ENCODE assay signal across 15 cellular contexts in genomic region chr12:110780448-110780847, GRCh38. TPM values are rescaled to one million over a fixed set of nuclear protein-coding genes. Genes with fewer than 3 reads are reported as not detected.
DNase-seq lines count a peak whose midpoint lies in the region; ATAC-seq and TF ChIP-seq lines count a peak whose summit lies in the region.
"Had no signal": no experiment of that assay in that cellular context is flagged by ENCODE, and none has a peak within 500 bp of the region (broad histone marks: within the 10 kb centered on the region; RNA-seq: fewer than 3 reads in every experiment).

No MANE protein-coding gene starts in this region.

- peak in 4 of 5 experiments; percentile 6 to 76 (median 28) for DNase-seq in T-helper 2 cell
- peak; percentile 39 for DNase-seq in activated T-cell treated with anti-CD3 and anti-CD28 coated beads, Interleukin-2, amount 50 U/mL, for 1 hour
- DNase-seq in left lung: no peak
- peak in 1 of 2 donors; percentile 62 for DNase-seq in stimulated activated effector memory CD8-positive, alpha-beta T cell treated with anti-CD3 and anti-CD28 coated beads, Interleukin-12 subunit alpha, Interleukin-12 subunit beta, amount 100 ng/mL, for 72 hours (ENCODE audit: low spot score in 2 of 2)
- DNase-seq in suprapubic skin (ENCODE audit: low spot score in 2 of 2): no peak
- no peak for DNase-seq in glutamatergic neuron
- DNase-seq: erythroblast, H9, NCI-H146, SHP77, stomach had no signal

- H3K27me3 ChIP-seq in left lung (no peaks in the 10 kb centered on the region), suprapubic skin (no peaks in the 10 kb centered on the region)
- H3K27me3 ChIP-seq: cardiac muscle cell, stomach had no signal

- WGBS in suprapubic skin: 66% methylated on average over 4 of the region's 4 CpGs

- peaks cover 4% of the 10 kb centered on the region for H3K27me3 Mint-ChIP-seq in glutamatergic neuron (ENCODE audit: unreplicated experiment)

- H3K36me3 ChIP-seq in left lung (no peaks in the 10 kb centered on the region), suprapubic skin (no peaks in the 10 kb centered on the region)
- H3K36me3 ChIP-seq: cardiac muscle cell, stomach had no signal

- no peak for TF ChIP-seq EP300 in suprapubic skin (IDR thresholded peaks at IDR 0.05)

- TF ChIP-seq CTCF in left lung (IDR thresholded peaks at IDR 0.05): no peak
- TF ChIP-seq CTCF in suprapubic skin (IDR thresholded peaks at IDR 0.05): no peak
- TF ChIP-seq CTCF in glutamatergic neuron (IDR thresholded peaks at IDR 0.05; ENCODE audit: partially characterized antibody, unreplicated experiment): no peak

- no peak overlapping the region for H3K4me3 ChIP-seq in left lung
- H3K4me3 ChIP-seq in suprapubic skin: no peak overlapping the region
- H3K4me3 ChIP-seq: cardiac muscle cell, stomach had no signal

- H3K27ac ChIP-seq in left lung (peak overlapping the region in 1 of 2 donors; percentile 36), suprapubic skin (no peak overlapping the region)
- H3K27ac ChIP-seq: cardiac muscle cell, stomach had no signal

- intact Hi-C loops in left lung (cut with DNase I): no loop called here

- no peaks in the 10 kb centered on the region for H3K9me3 Mint-ChIP-seq in stimulated activated effector memory CD8-positive, alpha-beta T cell treated with anti-CD3 and anti-CD28 coated beads, Interleukin-12 subunit alpha, Interleukin-12 subunit beta, amount 100 ng/mL, for 72 hours
- no peaks in the 10 kb centered on the region for H3K9me3 Mint-ChIP-seq in glutamatergic neuron (ENCODE audit: unreplicated experiment)
- H3K9me3 Mint-ChIP-seq: H9, IgD-negative memory B cell had no signal

- peak overlapping the region; percentile 60 for H3K27ac Mint-ChIP-seq in stimulated activated effector memory CD8-positive, alpha-beta T cell treated with anti-CD3 and anti-CD28 coated beads, Interleukin-12 subunit alpha, Interleukin-12 subunit beta, amount 100 ng/mL, for 72 hours
- H3K27ac Mint-ChIP-seq in glutamatergic neuron (ENCODE audit: unreplicated experiment): no peak overlapping the region

- H3K4me1 ChIP-seq in left lung (peaks cover 0 to 3% of the 10 kb centered on the region in 2 donors), suprapubic skin (no peaks in the 10 kb centered on the region)
- H3K4me1 ChIP-seq: stomach had no signal

- no peaks in the 10 kb centered on the region for H3K36me3 Mint-ChIP-seq in stimulated activated effector memory CD8-positive, alpha-beta T cell treated with anti-CD3 and anti-CD28 coated beads, Interleukin-12 subunit alpha, Interleukin-12 subunit beta, amount 100 ng/mL, for 72 hours
- no peaks in the 10 kb centered on the region for H3K36me3 Mint-ChIP-seq in glutamatergic neuron (ENCODE audit: unreplicated experiment)
- H3K36me3 Mint-ChIP-seq: IgD-negative memory B cell had no signal

- ATAC-seq in left lung (peak; percentile 14), GM21528 (IDR thresholded peaks at IDR 0.05; ENCODE audit: low FRiP score, unreplicated experiment) (no peak), GM21447 (IDR thresholded peaks at IDR 0.05; ENCODE audit: unreplicated experiment) (no peak)
- ATAC-seq in stimulated activated effector memory CD8-positive, alpha-beta T cell treated with anti-CD3 and anti-CD28 coated beads, Interleukin-12 subunit alpha, Interleukin-12 subunit beta, amount 100 ng/mL, for 72 hours: peak; percentile 38

- no peak for TF ChIP-seq POLR2A in suprapubic skin (IDR thresholded peaks at IDR 0.05)

- peak overlapping the region; percentile 32 for H3K4me3 Mint-ChIP-seq in stimulated activated effector memory CD8-positive, alpha-beta T cell treated with anti-CD3 and anti-CD28 coated beads, Interleukin-12 subunit alpha, Interleukin-12 subunit beta, amount 100 ng/mL, for 72 hours
- no peak overlapping the region for H3K4me3 Mint-ChIP-seq in glutamatergic neuron (ENCODE audit: unreplicated experiment)
- H3K4me3 Mint-ChIP-seq: H9, IgD-negative memory B cell had no signal

- H3K4me1 Mint-ChIP-seq in stimulated activated effector memory CD8-positive, alpha-beta T cell treated with anti-CD3 and anti-CD28 coated beads, Interleukin-12 subunit alpha, Interleukin-12 subunit beta, amount 100 ng/mL, for 72 hours: peaks cover 53% of the 10 kb centered on the region
- H3K4me1 Mint-ChIP-seq in glutamatergic neuron (ENCODE audit: low read depth, unreplicated experiment): no peaks in the 10 kb centered on the region

- H3K9me3 ChIP-seq in left lung (no peaks in the 10 kb centered on the region), suprapubic skin (no peaks in the 10 kb centered on the region)
- H3K9me3 ChIP-seq: stomach had no signal

RNA-seq across cellular contexts. Expression of gene PPP1CC, which starts 37.8 kb away (rescaled TPM):
- 100 to 1,000 TPM in 1 of 2 donors, 10 to 100 TPM in 1; 86.8 to 104 TPM for total RNA-seq in left lung
- 100 to 1,000 TPM in 2 of 4 donors, 10 to 100 TPM in 2; 83.6 to 107 (median 100) TPM for total RNA-seq in suprapubic skin
- 137 TPM for total RNA-seq in glutamatergic neuron (ENCODE audit: unreplicated experiment)

Comparison
In these comparisons a context has a peak if more than half of its experiments do, and no peak if none do; other contexts are left out.
1. DNase-seq: peak in T-helper 2 cell (4 of 5) and activated T-cell treated with anti-CD3 and anti-CD28 coated beads, Interleukin-2, amount 50 U/mL, for 1 hour (single experiment); none in left lung (0 of 2), suprapubic skin (0 of 2) and glutamatergic neuron (single experiment).
2. ATAC-seq: peak in left lung (single experiment) and stimulated activated effector memory CD8-positive, alpha-beta T cell treated with anti-CD3 and anti-CD28 coated beads, Interleukin-12 subunit alpha, Interleukin-12 subunit beta, amount 100 ng/mL, for 72 hours (single experiment); none in GM21528 (single experiment) and GM21447 (single experiment).